ENCODE assay signal across 14 cellular contexts in genomic region chr5:89315194-89315593, GRCh38.
DNase-seq lines count a peak whose midpoint lies in the region; FAIRE-seq and TF ChIP-seq lines count a peak whose summit lies in the region.
"Had no signal": no experiment of that assay in that cellular context is flagged by ENCODE, and none has a peak within 500 bp of the region (broad histone marks: within the 10 kb centered on the region; RNA-seq: fewer than 3 reads in every experiment).

No MANE protein-coding gene starts in this region.

- H4K91ac ChIP-seq in H1 (replicated peaks; ENCODE audit: insufficient read length, low read length) (no peak overlapping the region), neuronal stem cell (ENCODE audit: low read depth, low read length, poor library complexity) (no peak overlapping the region)

- H3K4me1 Mint-ChIP-seq in endodermal cell: peaks cover 5% of the 10 kb centered on the region
- H3K4me1 Mint-ChIP-seq: CD4-positive, alpha-beta memory T cell had no signal

- H3K4me2 ChIP-seq in BLaER1: 0 out of 2 replicates have a peak overlapping the region, but pooled peaks have one; percentile 43
- no peak overlapping the region for H3K4me2 ChIP-seq in H1 (ENCODE audit: insufficient read depth in 1 of 2, low read depth in 2 of 2, low read length in 2 of 2)
- no peak overlapping the region for H3K4me2 ChIP-seq in neuronal stem cell (ENCODE audit: insufficient read depth, low read length, poor library complexity, severe bottlenecking)

- no peak overlapping the region for H2BK5ac ChIP-seq in H1 (ENCODE audit: low read depth, low read length)
- no peak overlapping the region for H2BK5ac ChIP-seq in neuronal stem cell (ENCODE audit: low read length)

- no peak overlapping the region for H3K4me3 Mint-ChIP-seq in endodermal cell
- H3K4me3 Mint-ChIP-seq: CD4-positive, alpha-beta memory T cell had no signal

- FAIRE-seq in H1 (lab: Jason Lieb, UNC): no peak
- FAIRE-seq in small intestine (lab: Jason Lieb, UNC): no peak

- DNase-seq in NCI-H2029 (lab: John Stamatoyannopoulos, UW) (peak; percentile 74), H1 (ENCODE audit: low read depth in 1 of 2, low spot score in 2 of 2) (no peak), neuronal stem cell (ENCODE audit: low spot score) (no peak), small intestine (no peak), endodermal cell (no peak), sigmoid colon (no peak), SIG-M5 (lab: John Stamatoyannopoulos, UW) (no peak)
- DNase-seq: activated CD8-positive, alpha-beta memory T cell treated with anti-CD3 and anti-CD28 coated beads for 24 hours; amniotic stem cell; CD4-positive, alpha-beta memory T cell; foreskin melanocyte; NCI-H2107; substantia nigra had no signal

- H3K27ac ChIP-seq in BLaER1: no peak overlapping the region
- no peak overlapping the region for H3K27ac ChIP-seq in H1 (ENCODE audit: low read depth, low read length)
- no peak overlapping the region for H3K27ac ChIP-seq in neuronal stem cell (replicated peaks; ENCODE audit: low read length)
- no peak overlapping the region for H3K27ac ChIP-seq in small intestine (ENCODE audit: low read depth in 1 of 2, low read length in 1 of 2)
- no peak overlapping the region for H3K27ac ChIP-seq in endodermal cell (ENCODE audit: low read depth, low read length)
- peak overlapping the region in 2 of 4 donors; percentile 56 to 63 for H3K27ac ChIP-seq in sigmoid colon

- H2AK5ac ChIP-seq in H1 (ENCODE audit: low read depth, low read length): no peak overlapping the region
- H2AK5ac ChIP-seq in neuronal stem cell (ENCODE audit: low read depth, low read length): no peak overlapping the region

- peaks cover 17% of the 10 kb centered on the region for H3K4me1 ChIP-seq in BLaER1
- H3K4me1 ChIP-seq in H1 (replicated peaks in 1 of 4; ENCODE audit: control insufficient read depth in 3 of 4, insufficient read depth in 4 of 4, low read length in 3 of 4): no peaks in the 10 kb centered on the region
- peaks cover 0 to 12% of the 10 kb centered on the region in 2 donors for H3K4me1 ChIP-seq in neuronal stem cell (ENCODE audit: control insufficient read depth in 2 of 2, insufficient read depth in 1 of 2, low read depth in 1 of 2, low read length in 2 of 2)
- H3K4me1 ChIP-seq in small intestine (ENCODE audit: control insufficient read depth in 2 of 2, insufficient read depth in 1 of 2, low read depth in 1 of 2, low read length in 1 of 2): no peaks in the 10 kb centered on the region
- no peaks in the 10 kb centered on the region for H3K4me1 ChIP-seq in endodermal cell (ENCODE audit: control insufficient read depth, insufficient read depth, low read length)
- peaks cover 0 to 34% (median 28%) of the 10 kb centered on the region in 4 donors for H3K4me1 ChIP-seq in sigmoid colon

- TF ChIP-seq POLR2A in H1 (IDR thresholded peaks at IDR 0.05; ENCODE audit: control extremely low read depth in 1 of 2, low read depth in 2 of 2, low read length in 2 of 2) (no peak), sigmoid colon (IDR thresholded peaks at IDR 0.05) (no peak)

- H4K20me1 ChIP-seq in BLaER1 (no peaks in the 10 kb centered on the region), H1 (replicated peaks in 1 of 2; ENCODE audit: control insufficient read depth in 1 of 2, insufficient read depth in 2 of 2, low read length in 2 of 2) (no peaks in the 10 kb centered on the region)

- WGBS in H1 (ENCODE audit: extremely low coverage in 1 of 2, insufficient coverage in 1 of 2, insufficient read length in 1 of 2, insufficient replicate concordance in 2 of 2, low coverage in 1 of 2, low lambda C conversion rate in 2 of 2, missing lambda C conversion rate in 1 of 2), 2 experiments: 95% methylated on average over 6 of the region's 6 CpGs; no CpG with 5 or more reads in 1 of the 2 experiments
- no CpG with 5 or more reads among the region's 6 CpGs for WGBS in neuronal stem cell (ENCODE audit: extremely low coverage in 2 of 2, insufficient read length in 2 of 2, insufficient replicate concordance in 1 of 2), 2 donors
- 41 to 56% (median 47%) methylated on average over 6 of the region's 6 CpGs for WGBS in small intestine, 3 donors
- 93 to 94% methylated on average over 5 to 6 of the region's 6 CpGs for WGBS in endodermal cell (ENCODE audit: insufficient coverage in 1 of 2, insufficient read length in 1 of 2), 2 experiments
- 21 to 54% methylated on average over 6 of the region's 6 CpGs for WGBS in sigmoid colon, 2 donors

- no peaks in the 10 kb centered on the region for H3K36me3 ChIP-seq in BLaER1
- H3K36me3 ChIP-seq in H1 (ENCODE audit: control insufficient read depth in 2 of 4, insufficient read depth in 4 of 4, low read length in 3 of 4): no peaks in the 10 kb centered on the region
- no peaks in the 10 kb centered on the region for H3K36me3 ChIP-seq in neuronal stem cell (replicated peaks in 1 of 2; ENCODE audit: control insufficient read depth in 2 of 2, insufficient read depth in 2 of 2, low read length in 2 of 2)
- H3K36me3 ChIP-seq in small intestine (ENCODE audit: control insufficient read depth in 2 of 2, insufficient read depth in 2 of 2, low read length in 2 of 2): no peaks in the 10 kb centered on the region
- H3K36me3 ChIP-seq in endodermal cell (ENCODE audit: control insufficient read depth, insufficient read depth, low read length): no peaks in the 10 kb centered on the region
- no peaks in the 10 kb centered on the region for H3K36me3 ChIP-seq in sigmoid colon

- H3K27me3 ChIP-seq in BLaER1 (no peaks in the 10 kb centered on the region), H1 (replicated peaks in 1 of 4; ENCODE audit: control insufficient read depth in 3 of 4, extremely low read depth in 1 of 4, insufficient read depth in 3 of 4, low read length in 3 of 4) (no peaks in the 10 kb centered on the region), neuronal stem cell (ENCODE audit: control insufficient read depth in 3 of 3, insufficient read depth in 3 of 3, low read depth in 1 of 3, low read length in 3 of 3) (no peaks in the 10 kb centered on the region), small intestine (ENCODE audit: control insufficient read depth in 2 of 2, insufficient read depth in 2 of 2, low read length in 2 of 2) (no peaks in the 10 kb centered on the region), endodermal cell (ENCODE audit: control insufficient read depth, insufficient read depth, low read length, poor library complexity, severe bottlenecking) (no peaks in the 10 kb centered on the region), sigmoid colon (no peaks in the 10 kb centered on the region)

- no peaks in the 10 kb centered on the region for H3K9me3 Mint-ChIP-seq in endodermal cell

- no peak overlapping the region for H2BK12ac ChIP-seq in H1 (ENCODE audit: low read depth, low read length)
- no peak overlapping the region for H2BK12ac ChIP-seq in neuronal stem cell (ENCODE audit: low read length)

- H3K4me3 ChIP-seq in BLaER1: no peak overlapping the region
- H3K4me3 ChIP-seq in H1 (ENCODE audit: extremely low read depth in 1 of 4, insufficient read depth in 2 of 4, low read depth in 3 of 4, low read length in 4 of 4): no peak overlapping the region
- H3K4me3 ChIP-seq in neuronal stem cell (ENCODE audit: low read length in 2 of 2): no peak overlapping the region
- no peak overlapping the region for H3K4me3 ChIP-seq in small intestine (ENCODE audit: low read depth in 1 of 2, low read length in 2 of 2)
- no peak overlapping the region for H3K4me3 ChIP-seq in endodermal cell (ENCODE audit: low read length)
- no peak overlapping the region for H3K4me3 ChIP-seq in sigmoid colon

- H4K5ac ChIP-seq in H1 (ENCODE audit: insufficient read length, low read depth, low read length): no peak overlapping the region

- TF ChIP-seq CTCF in H1 (IDR thresholded peaks at IDR 0.05; ENCODE audit: control extremely low read depth in 1 of 3, insufficient read depth in 1 of 3, low read depth in 1 of 3, low read length in 3 of 3) (no peak), endodermal cell (conservative IDR thresholded peaks at IDR 0.05) (no peak), sigmoid colon (IDR thresholded peaks at IDR 0.05) (no peak)

- H3K79me2 ChIP-seq in H1 (ENCODE audit: control insufficient read depth in 1 of 2, insufficient read depth in 2 of 2, low read length in 2 of 2): no peaks in the 10 kb centered on the region

- no peak for TF ChIP-seq RAD21 in H1 (IDR thresholded peaks at IDR 0.05 in 1 of 2, conservative IDR thresholded peaks at IDR 0.05 in 1 of 2; ENCODE audit: low read depth in 2 of 2, low read length in 2 of 2)

- intact Hi-C loops in sigmoid colon (cut with DNase I): no loop called here

- no peak overlapping the region for H3K14ac ChIP-seq in H1 (ENCODE audit: insufficient read length)
- H3K14ac ChIP-seq in neuronal stem cell (ENCODE audit: low read length): no peak overlapping the region

- no peaks in the 10 kb centered on the region for H3K79me1 ChIP-seq in H1 (ENCODE audit: low read depth, low read length)
- no peaks in the 10 kb centered on the region for H3K79me1 ChIP-seq in neuronal stem cell (ENCODE audit: low read depth, low read length)

- POLR2A ChIA-PET in H1 (lab: Charles Lee; ENCODE audit: partially characterized antibody): no interaction called here

- H2BK15ac ChIP-seq in H1 (ENCODE audit: low read length): no peak overlapping the region
- no peak overlapping the region for H2BK15ac ChIP-seq in neuronal stem cell (ENCODE audit: low read length)

- CTCF ChIA-PET in H1 (lab: Charles Lee; ENCODE audit: partially characterized antibody): no interaction called here

- no peak overlapping the region for H3K23ac ChIP-seq in H1 (ENCODE audit: insufficient read length)
- H3K23ac ChIP-seq in neuronal stem cell (ENCODE audit: low read depth, low read length, poor library complexity): no peak overlapping the region

- H2AFZ ChIP-seq in H1 (ENCODE audit: low read length) (peak overlapping the region; percentile 41; the same call in 1 of the 2 replicates), neuronal stem cell (ENCODE audit: low read length) (peak overlapping the region; percentile 5)

- H3K9me3 ChIP-seq in BLaER1 (no peaks in the 10 kb centered on the region), H1 (ENCODE audit: insufficient read depth in 2 of 2, low read depth in 1 of 2, low read length in 1 of 2) (no peaks in the 10 kb centered on the region), neuronal stem cell (replicated peaks in 1 of 2; ENCODE audit: control insufficient read depth in 2 of 2, insufficient read depth in 1 of 2, low read depth in 1 of 2, low read length in 2 of 2) (no peaks in the 10 kb centered on the region), small intestine (ENCODE audit: control insufficient read depth, low read depth) (no peaks in the 10 kb centered on the region), endodermal cell (ENCODE audit: control insufficient read depth, low read length) (no peaks in the 10 kb centered on the region), sigmoid colon (no peaks in the 10 kb centered on the region)

- no peak overlapping the region for H3K56ac ChIP-seq in H1 (replicated peaks; ENCODE audit: insufficient read length, low read depth, low read length)

- H4K8ac ChIP-seq in H1 (ENCODE audit: extremely low read depth, insufficient read depth, low read length) (no peak overlapping the region), neuronal stem cell (ENCODE audit: low read depth, low read length) (no peak overlapping the region)

- H3K23me2 ChIP-seq in H1 (ENCODE audit: low read depth, low read length): no peaks in the 10 kb centered on the region

- no peak overlapping the region for H3K9ac ChIP-seq in BLaER1
- no peak overlapping the region for H3K9ac ChIP-seq in H1 (replicated peaks in 1 of 4; ENCODE audit: extremely low read depth in 1 of 4, low read depth in 3 of 4, low read length in 3 of 4)
- no peak overlapping the region for H3K9ac ChIP-seq in neuronal stem cell (ENCODE audit: low read depth, low read length, poor library complexity)
- H3K9ac ChIP-seq in endodermal cell (ENCODE audit: extremely low read depth, low read length, poor library complexity, severe bottlenecking): no peak overlapping the region

- H3K36me3 Mint-ChIP-seq in endodermal cell (ENCODE audit: low read depth): no peaks in the 10 kb centered on the region
- H3K36me3 Mint-ChIP-seq: CD4-positive, alpha-beta memory T cell had no signal

- TF ChIP-seq EP300 in H1 (IDR thresholded peaks at IDR 0.05; ENCODE audit: borderline replicate concordance in 1 of 2, low read depth in 2 of 2, low read length in 2 of 2) (no peak), sigmoid colon (IDR thresholded peaks at IDR 0.05) (no peak)

- no peak overlapping the region for H3K27ac Mint-ChIP-seq in endodermal cell
- H3K27ac Mint-ChIP-seq: CD4-positive, alpha-beta memory T cell had no signal

- H3K27me3 Mint-ChIP-seq in endodermal cell (ENCODE audit: insufficient read depth): no peaks in the 10 kb centered on the region
- H3K27me3 Mint-ChIP-seq: CD4-positive, alpha-beta memory T cell had no signal

- H2BK120ac ChIP-seq in H1 (replicated peaks; ENCODE audit: low read depth, low read length) (no peak overlapping the region), neuronal stem cell (ENCODE audit: low read depth, low read length) (no peak overlapping the region)

- H3K4ac ChIP-seq in H1 (replicated peaks; ENCODE audit: insufficient read length, low read depth, low read length): no peak overlapping the region
- H3K4ac ChIP-seq in neuronal stem cell (ENCODE audit: low read length): no peak overlapping the region

- H2BK20ac ChIP-seq in H1 (ENCODE audit: low read length): no peak overlapping the region

- H3K18ac ChIP-seq in H1 (ENCODE audit: extremely low read depth, low read length) (no peak overlapping the region), neuronal stem cell (ENCODE audit: low read length) (no peak overlapping the region)
